ENCODE assay signal across 8 cellular contexts in the genomic region with DNA sequence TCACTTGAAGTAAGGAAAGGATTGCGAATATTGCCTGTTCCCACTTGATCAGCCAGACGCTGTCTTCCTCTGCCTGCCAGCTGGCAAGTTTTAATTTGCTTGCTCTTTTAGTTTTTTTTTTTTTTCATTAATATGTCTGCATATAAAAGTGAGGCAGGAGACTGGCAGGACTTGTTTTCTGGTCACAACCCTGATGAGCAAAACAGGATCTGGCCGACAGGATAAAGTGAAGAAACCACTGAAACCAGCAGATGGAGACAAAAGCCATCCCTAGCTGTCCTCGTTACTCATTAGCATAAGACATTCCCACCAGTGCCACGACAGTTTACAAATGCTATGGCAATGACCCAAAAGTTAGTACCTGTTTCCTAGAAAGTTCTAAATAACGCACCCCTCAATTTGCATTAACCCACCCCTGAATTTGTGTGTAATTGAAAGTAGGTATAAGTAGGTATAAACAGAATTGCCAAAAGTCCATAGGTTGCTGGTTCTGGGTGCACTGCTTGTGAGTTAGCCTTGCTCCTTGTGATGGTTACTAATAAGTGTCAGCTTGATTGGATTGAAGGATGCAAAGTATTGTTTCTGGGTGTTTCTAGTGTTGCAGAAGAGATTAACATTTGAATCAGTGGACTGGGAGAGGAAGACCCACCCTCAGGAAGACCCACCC.
DNase-seq lines count a peak whose midpoint lies in the region; ATAC-seq and TF ChIP-seq lines count a peak whose summit lies in the region.

No MANE protein-coding gene starts in this region.

- no peak overlapping the region for H3K27ac ChIP-seq in RWPE2 (ENCODE audit: poor library complexity, severe bottlenecking)

- DNase-seq in DMS 273 (lab: John Stamatoyannopoulos, UW; ENCODE audit: unreplicated experiment) (peak; percentile 99), RWPE2 (ENCODE audit: low spot score) (no peak), fibroblast of the aortic adventitia (ENCODE audit: low read depth) (peak; percentile 42), retinal pigment epithelial cell (ENCODE audit: low read depth) (no peak), mesenteric fat pad (ENCODE audit: low spot score) (no peak), epidermal melanocyte (ENCODE audit: insufficient read length, low spot score) (no peak)

- ATAC-seq in RWPE2 (ENCODE audit: low read depth): peak; percentile 70; the same call in 2 of the 3 replicates
- ATAC-seq in GM21576 (IDR thresholded peaks at IDR 0.05; ENCODE audit: unreplicated experiment): no peak

- no peaks in the 10 kb centered on the region for H3K9me3 ChIP-seq in RWPE2 (ENCODE audit: severe bottlenecking)

- TF ChIP-seq EP300 in Ishikawa (IDR thresholded peaks at IDR 0.05; ENCODE audit: borderline replicate concordance): no peak

- H3K27me3 ChIP-seq in RWPE2 (ENCODE audit: insufficient read depth, poor library complexity, severe bottlenecking): no peaks in the 10 kb centered on the region

- no peaks in the 10 kb centered on the region for H3K4me1 ChIP-seq in RWPE2 (ENCODE audit: insufficient read depth, poor library complexity, severe bottlenecking)

- H3K4me3 ChIP-seq in RWPE2 (ENCODE audit: severe bottlenecking) (no peak overlapping the region), fibroblast of the aortic adventitia (ENCODE audit: low read depth, low read length) (no peak overlapping the region), retinal pigment epithelial cell (ENCODE audit: low read length) (no peak overlapping the region)

- no peaks in the 10 kb centered on the region for H3K36me3 ChIP-seq in RWPE2 (ENCODE audit: low read depth)

- TF ChIP-seq CTCF in RWPE2 (IDR thresholded peaks at IDR 0.05; ENCODE audit: poor library complexity, severe bottlenecking): peak; percentile 76
- TF ChIP-seq CTCF in fibroblast of the aortic adventitia (IDR thresholded peaks at IDR 0.05; ENCODE audit: insufficient read depth, low read length): peak; percentile 49
- TF ChIP-seq CTCF in retinal pigment epithelial cell (conservative IDR thresholded peaks at IDR 0.05; ENCODE audit: low read depth, low read length): peak; percentile 53

- TF ChIP-seq RAD21 in Ishikawa (IDR thresholded peaks at IDR 0.05; ENCODE audit: low read depth): peak; percentile 42

TF ChIP-seq in Ishikawa, 13 proteins besides CTCF, POLR2A, EP300 and RAD21:
- TF ChIP-seq FOXM1 (IDR thresholded peaks at IDR 0.05; ENCODE audit: borderline replicate concordance, low read depth) (no peak), NFIC (IDR thresholded peaks at IDR 0.05) (no peak), CEBPB (IDR thresholded peaks at IDR 0.05) (no peak), TCF12 (IDR thresholded peaks at IDR 0.05; ENCODE audit: low read depth) (no peak), ZBTB7A (IDR thresholded peaks at IDR 0.05; ENCODE audit: low read depth) (no peak), TEAD4 (IDR thresholded peaks at IDR 0.05) (no peak)
- TF ChIP-seq, protein P1, sequence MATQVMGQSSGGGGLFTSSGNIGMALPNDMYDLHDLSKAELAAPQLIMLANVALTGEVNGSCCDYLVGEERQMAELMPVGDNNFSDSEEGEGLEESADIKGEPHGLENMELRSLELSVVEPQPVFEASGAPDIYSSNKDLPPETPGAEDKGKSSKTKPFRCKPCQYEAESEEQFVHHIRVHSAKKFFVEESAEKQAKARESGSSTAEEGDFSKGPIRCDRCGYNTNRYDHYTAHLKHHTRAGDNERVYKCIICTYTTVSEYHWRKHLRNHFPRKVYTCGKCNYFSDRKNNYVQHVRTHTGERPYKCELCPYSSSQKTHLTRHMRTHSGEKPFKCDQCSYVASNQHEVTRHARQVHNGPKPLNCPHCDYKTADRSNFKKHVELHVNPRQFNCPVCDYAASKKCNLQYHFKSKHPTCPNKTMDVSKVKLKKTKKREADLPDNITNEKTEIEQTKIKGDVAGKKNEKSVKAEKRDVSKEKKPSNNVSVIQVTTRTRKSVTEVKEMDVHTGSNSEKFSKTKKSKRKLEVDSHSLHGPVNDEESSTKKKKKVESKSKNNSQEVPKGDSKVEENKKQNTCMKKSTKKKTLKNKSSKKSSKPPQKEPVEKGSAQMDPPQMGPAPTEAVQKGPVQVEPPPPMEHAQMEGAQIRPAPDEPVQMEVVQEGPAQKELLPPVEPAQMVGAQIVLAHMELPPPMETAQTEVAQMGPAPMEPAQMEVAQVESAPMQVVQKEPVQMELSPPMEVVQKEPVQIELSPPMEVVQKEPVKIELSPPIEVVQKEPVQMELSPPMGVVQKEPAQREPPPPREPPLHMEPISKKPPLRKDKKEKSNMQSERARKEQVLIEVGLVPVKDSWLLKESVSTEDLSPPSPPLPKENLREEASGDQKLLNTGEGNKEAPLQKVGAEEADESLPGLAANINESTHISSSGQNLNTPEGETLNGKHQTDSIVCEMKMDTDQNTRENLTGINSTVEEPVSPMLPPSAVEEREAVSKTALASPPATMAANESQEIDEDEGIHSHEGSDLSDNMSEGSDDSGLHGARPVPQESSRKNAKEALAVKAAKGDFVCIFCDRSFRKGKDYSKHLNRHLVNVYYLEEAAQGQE (IDR thresholded peaks at IDR 0.05; ENCODE audit: low read depth): no peak
- TF ChIP-seq, protein P2, sequence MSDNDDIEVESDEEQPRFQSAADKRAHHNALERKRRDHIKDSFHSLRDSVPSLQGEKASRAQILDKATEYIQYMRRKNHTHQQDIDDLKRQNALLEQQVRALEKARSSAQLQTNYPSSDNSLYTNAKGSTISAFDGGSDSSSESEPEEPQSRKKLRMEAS (IDR thresholded peaks at IDR 0.05): no peak
- TF ChIP-seq, protein P3, sequence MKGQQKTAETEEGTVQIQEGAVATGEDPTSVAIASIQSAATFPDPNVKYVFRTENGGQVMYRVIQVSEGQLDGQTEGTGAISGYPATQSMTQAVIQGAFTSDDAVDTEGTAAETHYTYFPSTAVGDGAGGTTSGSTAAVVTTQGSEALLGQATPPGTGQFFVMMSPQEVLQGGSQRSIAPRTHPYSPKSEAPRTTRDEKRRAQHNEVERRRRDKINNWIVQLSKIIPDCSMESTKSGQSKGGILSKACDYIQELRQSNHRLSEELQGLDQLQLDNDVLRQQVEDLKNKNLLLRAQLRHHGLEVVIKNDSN (IDR thresholded peaks at IDR 0.05): no peak
TF ChIP-seq in Ishikawa: peak in this region for 0.

Comparison
In these comparisons a context has a peak if more than half of its experiments do, and no peak if none do; other contexts are left out.
1. DNase-seq: peak in DMS 273 (single experiment) and fibroblast of the aortic adventitia (single experiment); none in RWPE2 (single experiment), retinal pigment epithelial cell (single experiment), mesenteric fat pad (single experiment) and epidermal melanocyte (single experiment).
2. Peak in every context shown above with its lines, with median percentiles within 50 percentile points of each other: CTCF ChIP-seq.